Comparison of ENCODE assay signal across 15 cellular contexts in the genomic region with DNA sequence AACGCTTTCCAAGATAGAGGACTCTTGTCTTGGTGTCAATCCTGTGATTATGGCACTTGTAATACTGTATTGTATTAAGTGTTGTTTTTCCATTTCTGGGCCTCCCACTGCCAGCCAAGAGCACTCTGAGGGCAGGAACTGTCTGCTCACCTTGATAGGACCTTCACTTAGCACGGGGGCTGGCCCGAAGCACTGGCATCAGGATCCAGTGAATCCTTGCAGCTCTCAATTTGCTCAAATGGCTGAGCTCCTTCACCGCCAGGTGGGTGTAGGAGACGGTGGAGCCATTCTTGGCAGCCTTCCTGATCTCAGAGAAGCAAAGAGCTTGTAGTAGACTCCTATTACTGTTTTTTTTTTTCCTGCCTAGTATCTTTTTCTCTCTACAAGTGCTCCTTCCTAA.
"Had no signal": no experiment of that assay in that cellular context is flagged by ENCODE, and none has a peak within 500 bp of the region (broad histone marks: within the 10 kb centered on the region; RNA-seq: fewer than 3 reads in every experiment).

No MANE protein-coding gene starts in this region.

- H3K27ac ChIP-seq: cardiac muscle cell, coronary artery, left ventricle myocardium inferior, upper lobe of right lung, VCaP had no signal

- H3K27me3 ChIP-seq: cardiac muscle cell, upper lobe of right lung had no signal

- H3K4me1 ChIP-seq: upper lobe of right lung had no signal

- DNase-seq: activated CD4-positive, alpha-beta memory T cell treated with anti-CD3 and anti-CD28 coated beads for 36 hours; activated CD8-positive, alpha-beta memory T cell treated with anti-CD3 and anti-CD28 coated beads, Interleukin-2, amount 50 U/mL, for 4 hours; activated naive CD4-positive, alpha-beta T cell treated with Interleukin-2 at 50 U/mL for 16 hours; effector memory CD4-positive, alpha-beta T cell; islet precursor cell; left ventricle myocardium inferior; mesendoderm; stimulated activated CD4-positive, alpha-beta T cell treated with anti-CD3 and anti-CD28 coated beads, Interleukin-4, amount 100 ng/mL, for 1 hour; stimulated activated CD8-positive, alpha-beta memory T cell treated with anti-CD3 and anti-CD28 coated beads, Interleukin-4, amount 100 ng/mL, for 48 hours; stimulated activated naive CD8-positive, alpha-beta T cell treated with anti-CD3 and anti-CD28 coated beads, Interleukin-15, Interleukin-2, amounts not matched to agents 100 U/mL and 50 U/mL, for 24 hours; T1000; upper lobe of right lung had no signal

- H3K9me3 ChIP-seq: left ventricle myocardium inferior, upper lobe of right lung had no signal

- H3K4me3 Mint-ChIP-seq: activated CD4-positive, alpha-beta memory T cell treated with anti-CD3 and anti-CD28 coated beads for 36 hours had no signal

- H3K4me3 ChIP-seq: cardiac muscle cell, coronary artery, left ventricle myocardium inferior, upper lobe of right lung had no signal

- H3K27ac Mint-ChIP-seq: activated CD4-positive, alpha-beta memory T cell treated with anti-CD3 and anti-CD28 coated beads for 36 hours had no signal

- H3K27me3 Mint-ChIP-seq: activated CD4-positive, alpha-beta memory T cell treated with anti-CD3 and anti-CD28 coated beads for 36 hours had no signal

- H3K9me3 Mint-ChIP-seq: activated CD4-positive, alpha-beta memory T cell treated with anti-CD3 and anti-CD28 coated beads for 36 hours had no signal
